8 cellular contexts compared by ENCODE assay signal in genomic region chr17:67359960-67360817, GRCh38. TPM values are rescaled to one million over a fixed set of nuclear protein-coding genes. Genes with fewer than 3 reads are reported as not detected.
DNase-seq lines count a peak whose midpoint lies in the region; ATAC-seq and TF ChIP-seq lines count a peak whose summit lies in the region.

No MANE protein-coding gene starts in this region.

- peak; percentile 88 for ATAC-seq in SK-N-SH treated with all-trans-retinoic acid at 6 μM for 48 hours
- ATAC-seq in GM18867 (IDR thresholded peaks at IDR 0.05; ENCODE audit: unreplicated experiment): no peak
- no peak for ATAC-seq in HG03196 (IDR thresholded peaks at IDR 0.05; ENCODE audit: unreplicated experiment)
- ATAC-seq in GM18511 (IDR thresholded peaks at IDR 0.05; ENCODE audit: unreplicated experiment): no peak

- no peak overlapping the region for H2AFZ ChIP-seq in mammary epithelial cell (ENCODE audit: low read depth, low read length)
- H2AFZ ChIP-seq in neural cell (ENCODE audit: low read depth, low read length): no peak overlapping the region

- TF ChIP-seq CTCF in mammary epithelial cell (conservative IDR thresholded peaks at IDR 0.05 in 1 of 2, IDR thresholded peaks at IDR 0.05 in 1 of 2; ENCODE audit: extremely low read depth in 1 of 2, insufficient read depth in 1 of 2, low read depth in 1 of 2, low read length in 2 of 2): peak; percentile 18 to 37
- peak; percentile 67 for TF ChIP-seq CTCF in neural cell (IDR thresholded peaks at IDR 0.05; ENCODE audit: poor library complexity, severe bottlenecking)

- H3K4me2 ChIP-seq in mammary epithelial cell (ENCODE audit: insufficient read depth, low read depth, low read length) (peak overlapping the region; percentile 35), neural cell (ENCODE audit: low read length) (no peak overlapping the region)

- H4K20me1 ChIP-seq in mammary epithelial cell (ENCODE audit: insufficient read depth, low read length) (peaks cover 9% of the 10 kb centered on the region), neural cell (ENCODE audit: insufficient read depth) (no peaks in the 10 kb centered on the region)

- CTCF ChIA-PET in mammary epithelial cell (lab: Charles Lee; ENCODE audit: low non-redundant PET): interaction anchor here (0.6 kb wide), 1 partner anchor 99 kb away, joined by 3 read pairs; no protein-coding TSS in a partner anchor

- no TSS peak for BruUV-seq in mammary epithelial cell (replicated peaks; lab: Mats Ljungman, UMichigan)

- WGBS in mammary epithelial cell (ENCODE audit: low coverage, missing lambda C conversion rate): 59% methylated on average over 8 of the region's 8 CpGs

- H3K4me3 ChIP-seq in mammary epithelial cell (replicated peaks in 1 of 3; ENCODE audit: insufficient read depth in 1 of 3, low read depth in 2 of 3, low read length in 3 of 3) (no peak overlapping the region), neural cell (ENCODE audit: low read length) (no peak overlapping the region)

- peak; percentile 36 for DNase-seq in activated gamma-delta T cell treated with Interleukin-2 at 50 U/mL for 16 hours
- no peak for DNase-seq in activated gamma-delta T cell (lab: John Stamatoyannopoulos, UW)
- DNase-seq in mammary epithelial cell: no peak

- dilution Hi-C loops in mammary epithelial cell (cut with HindIII; ENCODE audit: low sequenced_read_pairs): loop anchor here (5.0 kb wide), 1 partner anchor 73 kb away; no protein-coding TSS in a partner anchor

- H3K4me1 ChIP-seq in mammary epithelial cell (ENCODE audit: insufficient read depth, low read length): peaks cover 37% of the 10 kb centered on the region

- no peak overlapping the region for H3K9ac ChIP-seq in mammary epithelial cell (ENCODE audit: insufficient read depth, low read length)
- H3K9ac ChIP-seq in neural cell (ENCODE audit: low read length): no peak overlapping the region

- in situ Hi-C loops in mammary epithelial cell (cut with MboI; ENCODE audit: low sequenced_read_pairs in 2 of 2): no loop called here

- H3F3A ChIP-seq in neural cell (ENCODE audit: insufficient read depth, low read length, poor library complexity, severe bottlenecking): no peaks in the 10 kb centered on the region

- no peak overlapping the region for H3K27ac ChIP-seq in mammary epithelial cell (ENCODE audit: insufficient read depth, low read depth, low read length)
- no peak overlapping the region for H3K27ac ChIP-seq in neural cell (ENCODE audit: low read length)

- H3K79me2 ChIP-seq in mammary epithelial cell (ENCODE audit: insufficient read depth, low read length): peaks cover 94% of the 10 kb centered on the region
- H3K79me2 ChIP-seq in neural cell (replicated peaks; ENCODE audit: insufficient read depth, low read length): peaks cover 53% of the 10 kb centered on the region

- H3K36me3 ChIP-seq in mammary epithelial cell (ENCODE audit: insufficient read depth, low read length): peaks cover 21% of the 10 kb centered on the region
- H3K36me3 ChIP-seq in neural cell (ENCODE audit: insufficient read depth, low read length): no peaks in the 10 kb centered on the region

- H3K27me3 ChIP-seq in mammary epithelial cell (ENCODE audit: insufficient read depth, low read length) (no peaks in the 10 kb centered on the region), neural cell (ENCODE audit: insufficient read depth, low read depth, low read length) (no peaks in the 10 kb centered on the region)

- H3K9me3 ChIP-seq in mammary epithelial cell (replicated peaks; ENCODE audit: insufficient read depth, low read length) (no peaks in the 10 kb centered on the region), neural cell (ENCODE audit: low read length) (no peaks in the 10 kb centered on the region)

- TF ChIP-seq RAD21 in neural cell (conservative IDR thresholded peaks at IDR 0.05): peak; percentile 59

- H3K9me2 ChIP-seq in neural cell (ENCODE audit: insufficient read depth, low read length): no peaks in the 10 kb centered on the region

- intact Hi-C loops in mammary epithelial cell (cut with micrococcal nuclease): no loop called here

- TF ChIP-seq EP300 in neural cell (conservative IDR thresholded peaks at IDR 0.05; ENCODE audit: poor library complexity, severe bottlenecking): no peak

TF ChIP-seq in SK-N-SH treated with all-trans-retinoic acid at 6 μM for 48 hours, 23 proteins besides CTCF, POLR2A, EP300 and RAD21:
- no peak for TF ChIP-seq ZFP30 (CRISPR knock-in tag; IDR thresholded peaks at IDR 0.05)
TF ChIP-seq in SK-N-SH treated with all-trans-retinoic acid at 6 μM for 48 hours: peak in this region for 0.

TF ChIP-seq in neural cell, 6 proteins besides CTCF, POLR2A, EP300 and RAD21:
- no peak for TF ChIP-seq MXI1 (conservative IDR thresholded peaks at IDR 0.05; ENCODE audit: poor library complexity, severe bottlenecking)
- no peak for TF ChIP-seq TAF1 (IDR thresholded peaks at IDR 0.05; ENCODE audit: low read depth)
- peak; percentile 62 for TF ChIP-seq SMC3 (conservative IDR thresholded peaks at IDR 0.05; ENCODE audit: poor library complexity)

RNA-seq across cellular contexts. Expression of gene PSMD12, which starts 6.2 kb away (rescaled TPM):
- 10 to 100 TPM; 31.5 to 92.1 TPM for total RNA-seq in mammary epithelial cell
- polyA plus RNA-seq in mammary epithelial cell: 43.9 TPM
- 24.1 TPM for polyA minus RNA-seq in mammary epithelial cell
- polyA plus RNA-seq in neural cell: 16.7 and 24.1 TPM in 2 replicates
- 45.8 and 52.7 TPM in 2 replicates for polyA minus RNA-seq in neural cell

RNA-seq across cellular contexts. Expression of gene PITPNC1, which starts 16.9 kb away (rescaled TPM):
- total RNA-seq in mammary epithelial cell: 10 to 100 TPM in 1 of 2 donors, 1 to 10 TPM in 1; 5.7 to 35.8 TPM
- polyA plus RNA-seq in mammary epithelial cell (31.7 TPM), neural cell (15.3 and 18.8 TPM in 2 replicates)
- polyA minus RNA-seq in mammary epithelial cell (36.5 TPM), neural cell (48.5 and 50.4 TPM in 2 replicates)
